Comparison of ENCODE assay signal across 20 cellular contexts in genomic region chr17:62033317-62033716, GRCh38. TPM values are rescaled to one million over a fixed set of nuclear protein-coding genes. Genes with fewer than 3 reads are reported as not detected.
A peak's percentile ranks its signal among the peaks of the same experiment; 100 is the strongest.
DNase-seq lines count a peak whose midpoint lies in the region; ATAC-seq and TF ChIP-seq lines count a peak whose summit lies in the region.
"Had no signal": no experiment of that assay in that cellular context is flagged by ENCODE, and none has a peak within 500 bp of the region (broad histone marks: within the 10 kb centered on the region; RNA-seq: fewer than 3 reads in every experiment).

No MANE protein-coding gene starts in this region.

- H3K27me3 ChIP-seq in gastrocnemius medialis (no peaks in the 10 kb centered on the region), breast epithelium (no peaks in the 10 kb centered on the region)
- H3K27me3 ChIP-seq: BE2C had no signal

- no peak for TF ChIP-seq POLR2A in gastrocnemius medialis (IDR thresholded peaks at IDR 0.05)
- no peak for TF ChIP-seq POLR2A in breast epithelium (IDR thresholded peaks at IDR 0.05)

- DNase-seq in T-helper 17 cell (no peak), choroid plexus epithelial cell (ENCODE audit: low read depth) (peak; percentile 10), gastrocnemius medialis (no peak), A172 (ENCODE audit: low spot score) (no peak), breast epithelium (ENCODE audit: low spot score in 2 of 2) (no peak), AG08395 (ENCODE audit: low spot score) (no peak)
- DNase-seq: BE2C; C1 segment of cervical spinal cord; CD4-positive, CD25-positive, alpha-beta regulatory T cell; CD8-positive, alpha-beta memory T cell; COR-L47; DMS 273 treated with DMSO at 0.1 percent for 48 hours; DMS53; DND-41; EL; GOT3; H9 had no signal

- H3K27ac Mint-ChIP-seq in T-helper 17 cell = peak overlapping the region; percentile 47
- H3K27ac Mint-ChIP-seq: H9 had no signal

- ATAC-seq in T-helper 17 cell (no peak), gastrocnemius medialis (peak; percentile 98), HG03565 (IDR thresholded peaks at IDR 0.05; ENCODE audit: unreplicated experiment) (no peak)
- ATAC-seq: A549, GM12878 had no signal

- in situ Hi-C loops in gastrocnemius medialis (cut with MboI; ENCODE audit: low sequenced_read_pairs in 4 of 4) = no loop called here

- TF ChIP-seq CTCF in choroid plexus epithelial cell (conservative IDR thresholded peaks at IDR 0.05; ENCODE audit: low read depth, low read length) (no peak), gastrocnemius medialis (IDR thresholded peaks at IDR 0.05 in 4 of 5, conservative IDR thresholded peaks at IDR 0.05 in 1 of 5) (no peak), breast epithelium (IDR thresholded peaks at IDR 0.05) (no peak)

- peaks cover 32 to 47% of the 10 kb centered on the region in 2 donors for H3K4me1 ChIP-seq in gastrocnemius medialis
- H3K4me1 ChIP-seq in breast epithelium = no peaks in the 10 kb centered on the region
- H3K4me1 ChIP-seq: A549, BE2C had no signal

- peaks cover 4% of the 10 kb centered on the region for H3K36me3 Mint-ChIP-seq in T-helper 17 cell (ENCODE audit: low read depth)

- H3K27me3 Mint-ChIP-seq in T-helper 17 cell = no peaks in the 10 kb centered on the region
- H3K27me3 Mint-ChIP-seq: CD4-positive, CD25-positive, alpha-beta regulatory T cell; CD8-positive, alpha-beta memory T cell had no signal

- H3K4me3 Mint-ChIP-seq in T-helper 17 cell = no peak overlapping the region
- H3K4me3 Mint-ChIP-seq: CD4-positive, CD25-positive, alpha-beta regulatory T cell; CD8-positive, alpha-beta memory T cell; H9 had no signal

- H3K27ac ChIP-seq in gastrocnemius medialis = peak overlapping the region; percentile 70 to 87 (median 80)
- no peak overlapping the region for H3K27ac ChIP-seq in breast epithelium
- H3K27ac ChIP-seq: A549 had no signal

- intact Hi-C loops in gastrocnemius medialis (cut with DNase I; ENCODE audit: low total_unique reads) = loop anchor here (2.0 kb wide), 1 partner anchor 31 kb away; the partner anchor contains the start of gene MED13
- intact Hi-C loops in breast epithelium (cut with DNase I; ENCODE audit: low total_unique reads) = no loop called here

- H3K9me3 ChIP-seq in T-helper 17 cell (ENCODE audit: control insufficient read depth, low read length, poor library complexity, severe bottlenecking) (no peaks in the 10 kb centered on the region), gastrocnemius medialis (no peaks in the 10 kb centered on the region), breast epithelium (no peaks in the 10 kb centered on the region)
- H3K9me3 ChIP-seq: A549, BE2C had no signal

- peaks cover 3% of the 10 kb centered on the region for H3K4me1 Mint-ChIP-seq in T-helper 17 cell

- H3K36me3 ChIP-seq in gastrocnemius medialis = peaks cover 0 to 54% of the 10 kb centered on the region in 2 donors
- peaks cover 7% of the 10 kb centered on the region for H3K36me3 ChIP-seq in breast epithelium

- H3K4me3 ChIP-seq in choroid plexus epithelial cell (ENCODE audit: low read depth, low read length) = no peak overlapping the region
- no peak overlapping the region for H3K4me3 ChIP-seq in gastrocnemius medialis
- H3K4me3 ChIP-seq in breast epithelium = no peak overlapping the region
- H3K4me3 ChIP-seq: A549, GM12878 had no signal

RNA-seq across cellular contexts. Expression of gene MED13, which starts 31.8 kb away (rescaled TPM):
- total RNA-seq in T-helper 17 cell = 10 to 100 TPM; 76.5 to 98.3 TPM
- 100 to 1,000 TPM in 1 of 4 donors, 10 to 100 TPM in 3; 54.9 to 142 (median 67.8) TPM for total RNA-seq in gastrocnemius medialis
- 31.7 and 34.9 TPM in 2 replicates for total RNA-seq in A172 (2014; rRNA removed; shearing (Covaris generic))
- total RNA-seq in breast epithelium = 100 to 1,000 TPM in 1 of 3 donors, 10 to 100 TPM in 2; 73.4 to 136 (median 92.1) TPM

Comparison
In these comparisons a context has a peak if more than half of its experiments do, and no peak if none do; other contexts are left out.
1. ATAC-seq: peak in gastrocnemius medialis (2 of 2); none in T-helper 17 cell (single experiment) and HG03565 (single experiment).
2. H3K27ac ChIP-seq: peak in gastrocnemius medialis (4 of 4); none in breast epithelium (0 of 2).